ENCODE assay signal across 11 cellular contexts in genomic region chr2:144606756-144607498, GRCh38.
DNase-seq lines count a peak whose midpoint lies in the region; ATAC-seq lines count a peak whose summit lies in the region.
"Had no signal": no experiment of that assay in that cellular context is flagged by ENCODE, and none has a peak within 500 bp of the region (broad histone marks: within the 10 kb centered on the region; RNA-seq: fewer than 3 reads in every experiment).

No MANE protein-coding gene starts in this region.

- DNase-seq in NOMO-1 treated with DMSO at 0.1 percent for 48 hours (lab: John Stamatoyannopoulos, UW; ENCODE audit: unreplicated experiment) = peak; percentile 42
- no peak for DNase-seq in caudate nucleus (lab: John Stamatoyannopoulos, UW)
- DNase-seq in memory B cell (ENCODE audit: low spot score in 2 of 2) = no peak
- DNase-seq in NCI-H1930 (lab: John Stamatoyannopoulos, UW) = no peak
- no peak for DNase-seq in Ammon's horn (ENCODE audit: low spot score)
- no peak for DNase-seq in dermis blood vessel endothelial cell
- DNase-seq: activated CD4-positive, alpha-beta memory T cell treated with anti-CD3 and anti-CD28 coated beads, Interleukin-2, amount 10 ng/mL, durations not matched to agents 7 days and 5 days; HFFc6; NCI-H2107 had no signal

- peak overlapping the region; percentile 32 for H3K27ac Mint-ChIP-seq in memory B cell
- H3K27ac Mint-ChIP-seq: activated CD4-positive, alpha-beta memory T cell treated with anti-CD3 and anti-CD28 coated beads, Interleukin-2, amount 10 ng/mL, durations not matched to agents 7 days and 5 days; HFFc6 had no signal

- H3K36me3 Mint-ChIP-seq in memory B cell = no peaks in the 10 kb centered on the region

- no peaks in the 10 kb centered on the region for H3K9me3 Mint-ChIP-seq in memory B cell
- H3K9me3 Mint-ChIP-seq: activated CD4-positive, alpha-beta memory T cell treated with anti-CD3 and anti-CD28 coated beads, Interleukin-2, amount 10 ng/mL, durations not matched to agents 7 days and 5 days; HFFc6 had no signal

- H3K27ac ChIP-seq in caudate nucleus (ENCODE audit: low read depth, low read length) (peak overlapping the region; percentile 49), temporal lobe (ENCODE audit: low read depth, low read length) (peak overlapping the region; percentile 54)

- ATAC-seq in memory B cell (ENCODE audit: low read depth) (peak; percentile 17), GM21619 (IDR thresholded peaks at IDR 0.05; ENCODE audit: unreplicated experiment) (no peak)

- H3K4me3 Mint-ChIP-seq in memory B cell = no peak overlapping the region
- H3K4me3 Mint-ChIP-seq: activated CD4-positive, alpha-beta memory T cell treated with anti-CD3 and anti-CD28 coated beads, Interleukin-2, amount 10 ng/mL, durations not matched to agents 7 days and 5 days; HFFc6 had no signal

- H3K27me3 Mint-ChIP-seq in memory B cell = no peaks in the 10 kb centered on the region

- H3K4me1 Mint-ChIP-seq in memory B cell = peaks cover 15% of the 10 kb centered on the region
- H3K4me1 Mint-ChIP-seq: activated CD4-positive, alpha-beta memory T cell treated with anti-CD3 and anti-CD28 coated beads, Interleukin-2, amount 10 ng/mL, durations not matched to agents 7 days and 5 days had no signal
